8 cellular contexts compared by ENCODE assay signal in genomic region chr2:39120771-39121522, GRCh38. TPM values are rescaled to one million over a fixed set of nuclear protein-coding genes. Genes with fewer than 3 reads are reported as not detected.
DNase-seq lines count a peak whose midpoint lies in the region; ATAC-seq and TF ChIP-seq lines count a peak whose summit lies in the region.

Gene SOS1 (minus strand): TSS chr2:39121051. CDS start chr2:39120422, 629 bp downstream.

- peaks cover 51% of the 10 kb centered on the region for H3K4me1 Mint-ChIP-seq in CD14-positive monocyte

- peaks cover 9 to 13% of the 10 kb centered on the region in 2 donors for H3K36me3 Mint-ChIP-seq in CD14-positive monocyte

- no peak for TF ChIP-seq CTCF in CD14-positive monocyte (IDR thresholded peaks at IDR 0.05)

- H3K9me3 Mint-ChIP-seq in CD14-positive monocyte = peaks cover 0 to 3% (median 0%) of the 10 kb centered on the region in 7 donors

- intact Hi-C loops in CD14-positive monocyte (cut with micrococcal nuclease) = loop anchor here in 1 of 2 donors (2.0 to 10.0 kb wide), 2 partner anchors 106 to 374 kb away; no protein-coding TSS in a partner anchor

- H3K27me3 Mint-ChIP-seq in CD14-positive monocyte (ENCODE audit: low read depth in 3 of 3) = no peaks in the 10 kb centered on the region

- peak within 1 kb of the TSS; percentile 91 to 95 for H3K4me3 Mint-ChIP-seq in CD14-positive monocyte

- H3K27ac Mint-ChIP-seq in CD14-positive monocyte = peak within 1 kb of the TSS; percentile 89 to 96 (median 95)

- DNase-seq in CD14-positive monocyte (ENCODE audit: low spot score) (peak; percentile 93), NCI-H748 treated with DMSO at 0.1 percent for 48 hours (lab: John Stamatoyannopoulos, UW) (peak; percentile 63), dedifferentiated amniotic fluid mesenchymal stem cell (ENCODE audit: extremely low spot score) (peak; percentile 93), left lobe of liver (ENCODE audit: low spot score) (peak; percentile 97)
- peak; percentile 82 to 91 for DNase-seq in activated CD4-positive, alpha-beta T cell treated with anti-CD3 and anti-CD28 coated beads, Interleukin-2, amount 50 U/mL, for 24 hours (ENCODE audit: low read depth in 1 of 2, low spot score in 1 of 2)
- DNase-seq in stimulated activated CD4-positive, alpha-beta T cell treated with anti-CD3 and anti-CD28 coated beads, Interleukin-2, amount 100 ng/mL, for 4 hours (ENCODE audit: low read depth) = peak; percentile 85

- ATAC-seq in GM19397 (IDR thresholded peaks at IDR 0.05; ENCODE audit: unreplicated experiment) (peak; percentile 46), HG03565 (IDR thresholded peaks at IDR 0.05; ENCODE audit: unreplicated experiment) (peak; percentile 34), left lobe of liver (peak; percentile 76)

RNA-seq across cellular contexts. Expression of gene SOS1, which starts in this region (rescaled TPM):
- polyA plus RNA-seq in CD14-positive monocyte = 1 to 10 TPM; 5.3 to 7.7 TPM
- 14.1 TPM for total RNA-seq in left lobe of liver

Comparison
In these comparisons a context has a peak if more than half of its experiments do, and no peak if none do; other contexts are left out.
1. Peak in every context shown above with its lines: DNase-seq and ATAC-seq.